1 cellular context compared by ENCODE assay signal in the genomic region with DNA sequence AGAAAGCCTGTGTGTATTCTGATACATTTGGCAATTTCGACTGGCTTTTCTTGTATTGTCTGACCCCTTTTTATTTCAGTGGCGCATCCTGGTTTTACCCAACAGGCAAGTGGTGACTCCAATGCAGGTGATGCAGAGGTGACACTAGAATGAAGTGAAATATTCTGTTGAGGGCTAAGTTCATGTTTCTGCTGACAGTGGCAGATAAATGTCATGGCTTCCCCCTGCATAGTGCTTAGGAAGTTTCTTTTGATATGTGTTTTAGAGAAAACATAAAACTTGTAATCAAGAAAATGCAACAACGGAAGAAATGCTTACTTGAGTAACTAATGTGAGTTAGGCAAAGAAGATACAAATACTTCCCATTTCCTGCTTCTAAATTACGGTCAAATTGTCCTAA.
A peak's percentile ranks its signal among the peaks of the same experiment; 100 is the strongest.
TF ChIP-seq lines count a peak whose summit lies in the region.

No MANE protein-coding gene starts in this region.

TF ChIP-seq in IMR-90, 13 proteins besides CTCF, POLR2A, EP300 and RAD21:
- peak; percentile 50 for TF ChIP-seq MAFK (IDR thresholded peaks at IDR 0.05; ENCODE audit: low read depth, low read length)
